ENCODE assay signal across 22 cellular contexts in genomic region chr16:70665806-70666735, GRCh38. TPM values are rescaled to one million over a fixed set of nuclear protein-coding genes. Genes with fewer than 3 reads are reported as not detected.
"Had no signal": no experiment of that assay in that cellular context is flagged by ENCODE, and none has a peak within 500 bp of the region (broad histone marks: within the 10 kb centered on the region; RNA-seq: fewer than 3 reads in every experiment).

No MANE protein-coding gene starts in this region.

- H3K27ac ChIP-seq: adrenal gland, epithelial cell of prostate, right lobe of liver, stomach, VCaP had no signal

- H3K4me1 ChIP-seq: adrenal gland, right lobe of liver had no signal

- H3K27ac Mint-ChIP-seq: activated CD4-positive, alpha-beta memory T cell treated with anti-CD3 and anti-CD28 coated beads, Interleukin-2, amount 10 ng/mL, durations not matched to agents 7 days and 5 days; activated naive CD4-positive, alpha-beta T cell treated with anti-CD3 and anti-CD28 coated beads, Interleukin-2, amount 50 U/mL, for 24 hours; progenitor cell of endocrine pancreas had no signal

- H3K27me3 ChIP-seq: adrenal gland, heart right ventricle, right lobe of liver, stomach had no signal

- DNase-seq: activated CD4-positive, alpha-beta memory T cell treated with anti-CD3 and anti-CD28 coated beads, Interleukin-2, amount 10 ng/mL, durations not matched to agents 7 days and 5 days; activated effector memory CD4-positive, alpha-beta T cell treated with anti-CD3 and anti-CD28 coated beads, Interleukin-2, amount 50 U/mL, for 16 hours; activated T-cell treated with anti-CD3 and anti-CD28 coated beads, Interleukin-2, amount 50 U/mL, for 4 hours; caudate nucleus; cortex of kidney; effector memory CD4-positive, alpha-beta T cell; heart right ventricle; nucleus accumbens; right lobe of liver; stimulated activated CD4-positive, alpha-beta T cell treated with anti-CD3 and anti-CD28 coated beads, Interleukin-1b, Interleukin-23, amount 100 ng/mL, for 48 hours; stomach; T-helper 1 cell; T1000 had no signal

- H3K4me3 ChIP-seq: adrenal gland, heart right ventricle, right lobe of liver, stomach had no signal

- ATAC-seq: activated T-cell treated with anti-CD3 and anti-CD28 coated beads, Interleukin-2, amount 50 U/mL, for 4 hours; heart right ventricle; naive thymus-derived CD8-positive, alpha-beta T cell; SK-N-SH treated with all-trans-retinoic acid at 6 μM for 48 hours had no signal

- H3K4me1 Mint-ChIP-seq: activated CD4-positive, alpha-beta memory T cell treated with anti-CD3 and anti-CD28 coated beads, Interleukin-2, amount 10 ng/mL, durations not matched to agents 7 days and 5 days; activated naive CD4-positive, alpha-beta T cell treated with anti-CD3 and anti-CD28 coated beads, Interleukin-2, amount 50 U/mL, for 24 hours had no signal

- H3K9me3 ChIP-seq: adrenal gland, right lobe of liver, stomach had no signal

- FAIRE-seq: frontal cortex, islet of Langerhans had no signal

- H3K27me3 Mint-ChIP-seq: activated CD4-positive, alpha-beta memory T cell treated with anti-CD3 and anti-CD28 coated beads, Interleukin-2, amount 10 ng/mL, durations not matched to agents 7 days and 5 days; activated naive CD4-positive, alpha-beta T cell treated with anti-CD3 and anti-CD28 coated beads, Interleukin-2, amount 50 U/mL, for 24 hours; naive thymus-derived CD8-positive, alpha-beta T cell; progenitor cell of endocrine pancreas had no signal

- H3K4me3 Mint-ChIP-seq: activated CD4-positive, alpha-beta memory T cell treated with anti-CD3 and anti-CD28 coated beads, Interleukin-2, amount 10 ng/mL, durations not matched to agents 7 days and 5 days; activated naive CD4-positive, alpha-beta T cell treated with anti-CD3 and anti-CD28 coated beads, Interleukin-2, amount 50 U/mL, for 24 hours; activated T-cell treated with anti-CD3 and anti-CD28 coated beads, Interleukin-2, amount 50 U/mL, for 4 hours; naive thymus-derived CD8-positive, alpha-beta T cell had no signal

- H3K9me3 Mint-ChIP-seq: activated CD4-positive, alpha-beta memory T cell treated with anti-CD3 and anti-CD28 coated beads, Interleukin-2, amount 10 ng/mL, durations not matched to agents 7 days and 5 days; activated naive CD4-positive, alpha-beta T cell treated with anti-CD3 and anti-CD28 coated beads, Interleukin-2, amount 50 U/mL, for 24 hours; naive thymus-derived CD8-positive, alpha-beta T cell had no signal

RNA-seq across cellular contexts. Expression of gene IL34, which starts 19.7 kb away (rescaled TPM):
- total RNA-seq: activated CD4-positive, alpha-beta memory T cell treated with anti-CD3 and anti-CD28 coated beads, Interleukin-2, amount 10 ng/mL, durations not matched to agents 7 days and 5 days; progenitor cell of endocrine pancreas had no signal
- polyA plus RNA-seq: naive thymus-derived CD8-positive, alpha-beta T cell had no signal
